ENCODE assay signal across 5 cellular contexts in the genomic region with DNA sequence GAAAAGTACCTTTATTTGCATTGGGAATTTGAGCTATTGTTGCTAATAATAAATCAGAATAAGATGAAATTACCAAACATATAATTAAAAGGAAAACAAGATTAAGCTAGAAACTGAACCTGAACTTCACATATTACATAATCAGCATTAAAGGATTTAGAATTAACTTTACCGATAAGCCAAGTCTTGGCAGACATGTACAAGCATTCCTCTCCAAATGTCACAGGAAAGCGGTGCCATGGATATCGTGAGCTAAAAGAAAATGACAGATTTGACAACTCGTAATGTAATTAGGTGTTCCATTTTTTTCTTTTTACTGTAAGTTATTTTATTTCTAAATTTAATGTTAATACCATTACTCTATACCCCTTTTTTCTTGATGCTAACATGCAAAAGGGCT. TPM values are rescaled to one million over a fixed set of nuclear protein-coding genes. Genes with fewer than 3 reads are reported as not detected.
"Had no signal": no experiment of that assay in that cellular context is flagged by ENCODE, and none has a peak within 500 bp of the region (broad histone marks: within the 10 kb centered on the region; RNA-seq: fewer than 3 reads in every experiment).

No MANE protein-coding gene starts in this region.

- DNase-seq: GM23248, H9, HCEC 1CT, IMR-90 had no signal

- H3K4me3 Mint-ChIP-seq: H9 had no signal

- ATAC-seq: K562 had no signal

- H3K27ac Mint-ChIP-seq: H9 had no signal

- H3K9me3 Mint-ChIP-seq: H9 had no signal

RNA-seq across cellular contexts. Expression of a gene that starts 51.5 kb away (rescaled TPM):
- total RNA-seq: IMR-90 had no signal
